14 cellular contexts compared by ENCODE assay signal in genomic region chr16:72986011-72986410, GRCh38.
DNase-seq lines count a peak whose midpoint lies in the region; ATAC-seq, FAIRE-seq and TF ChIP-seq lines count a peak whose summit lies in the region.
"Had no signal": no experiment of that assay in that cellular context is flagged by ENCODE, and none has a peak within 500 bp of the region (broad histone marks: within the 10 kb centered on the region; RNA-seq: fewer than 3 reads in every experiment).

No MANE protein-coding gene starts in this region.

- TF ChIP-seq POLR2A in transverse colon (IDR thresholded peaks at IDR 0.05) (no peak), GM12892 (IDR thresholded peaks at IDR 0.05; ENCODE audit: low read depth, low read length) (no peak)

- H3K27ac Mint-ChIP-seq in brain = peak overlapping the region in 3 of 5 experiments; percentile 45 to 60 (median 46)
- peak overlapping the region; percentile 31 for H3K27ac Mint-ChIP-seq in neural crest cell (ENCODE audit: unreplicated experiment)
- H3K27ac Mint-ChIP-seq: activated naive CD8-positive, alpha-beta T cell treated with anti-CD3 and anti-CD28 coated beads for 36 hours; immature natural killer cell had no signal

- ATAC-seq in GM21515 (IDR thresholded peaks at IDR 0.05; ENCODE audit: unreplicated experiment) (no peak), HG03520 (IDR thresholded peaks at IDR 0.05; ENCODE audit: unreplicated experiment) (no peak)

- H3K27me3 ChIP-seq in cardiac muscle cell = no peaks in the 10 kb centered on the region
- H3K27me3 ChIP-seq in transverse colon = no peaks in the 10 kb centered on the region

- H3K36me3 ChIP-seq in cardiac muscle cell (no peaks in the 10 kb centered on the region), transverse colon (no peaks in the 10 kb centered on the region)

- H3K27me3 Mint-ChIP-seq in brain (no peaks in the 10 kb centered on the region), neural crest cell (ENCODE audit: low read depth) (no peaks in the 10 kb centered on the region)
- H3K27me3 Mint-ChIP-seq: activated naive CD8-positive, alpha-beta T cell treated with anti-CD3 and anti-CD28 coated beads for 36 hours; IgD-negative memory B cell had no signal

- TF ChIP-seq CTCF in brain (conservative IDR thresholded peaks at IDR 0.05) (no peak), cardiac muscle cell (IDR thresholded peaks at IDR 0.05; ENCODE audit: low read depth, low read length) (no peak), neural crest cell (conservative IDR thresholded peaks at IDR 0.05) (no peak), transverse colon (IDR thresholded peaks at IDR 0.05) (no peak)

- in situ Hi-C loops in transverse colon (cut with MboI; ENCODE audit: low pct_ligation_motif_present in 1 of 4, low pct_unique_long_range_greater_than_20kb in 1 of 4, low sequenced_read_pairs in 3 of 4) = no loop called here

- H3K36me3 Mint-ChIP-seq in brain (peaks cover 26% of the 10 kb centered on the region), neural crest cell (ENCODE audit: low read depth) (no peaks in the 10 kb centered on the region)
- H3K36me3 Mint-ChIP-seq: activated naive CD8-positive, alpha-beta T cell treated with anti-CD3 and anti-CD28 coated beads for 36 hours; IgD-negative memory B cell; immature natural killer cell had no signal

- H3K4me1 ChIP-seq in cardiac muscle cell (ENCODE audit: low read depth) = peaks cover 31% of the 10 kb centered on the region
- H3K4me1 ChIP-seq in transverse colon = peaks cover 13 to 42% (median 33%) of the 10 kb centered on the region in 4 donors

- TF ChIP-seq EP300 in transverse colon (IDR thresholded peaks at IDR 0.05; ENCODE audit: low read depth) = no peak

- FAIRE-seq in GM12892 (lab: Jason Lieb, UNC) = no peak
- FAIRE-seq: H54 had no signal

- peak overlapping the region; percentile 51 for H3K27ac ChIP-seq in cardiac muscle cell
- peak overlapping the region; percentile 48 to 80 (median 72) for H3K27ac ChIP-seq in transverse colon

- peaks cover 0 to 4% (median 0%) of the 10 kb centered on the region in 5 experiments for H3K9me3 Mint-ChIP-seq in brain
- H3K9me3 Mint-ChIP-seq in neural crest cell = no peaks in the 10 kb centered on the region
- H3K9me3 Mint-ChIP-seq: activated naive CD8-positive, alpha-beta T cell treated with anti-CD3 and anti-CD28 coated beads for 36 hours; IgD-negative memory B cell; immature natural killer cell had no signal

- no peak overlapping the region for H3K4me3 Mint-ChIP-seq in brain
- no peak overlapping the region for H3K4me3 Mint-ChIP-seq in neural crest cell
- H3K4me3 Mint-ChIP-seq: activated naive CD8-positive, alpha-beta T cell treated with anti-CD3 and anti-CD28 coated beads for 36 hours; IgD-negative memory B cell; immature natural killer cell had no signal

- H3K4me1 Mint-ChIP-seq in brain (peaks cover 94% of the 10 kb centered on the region), neural crest cell (peaks cover 57% of the 10 kb centered on the region)
- H3K4me1 Mint-ChIP-seq: activated naive CD8-positive, alpha-beta T cell treated with anti-CD3 and anti-CD28 coated beads for 36 hours had no signal

- peak in 1 of 2 donors; percentile 56 for DNase-seq in cardiac muscle cell (ENCODE audit: low read depth in 1 of 2, low spot score in 1 of 2)
- DNase-seq in neural crest cell (ENCODE audit: low read depth, low spot score) = no peak
- DNase-seq in transverse colon = no peak
- DNase-seq in central memory CD4-positive, alpha-beta T cell = no peak
- no peak for DNase-seq in GM12892 (ENCODE audit: insufficient read length)
- DNase-seq: activated naive CD8-positive, alpha-beta T cell treated with anti-CD3 and anti-CD28 coated beads for 36 hours; immature natural killer cell; NCI-H187 treated with DMSO at 0.1 percent for 48 hours; T1000 had no signal

- 68 to 100% methylated on average over 1 to 7 of the region's 7 CpGs for WGBS in transverse colon (ENCODE audit: low coverage in 1 of 2), 2 donors

- H3K4me3 ChIP-seq in cardiac muscle cell (no peak overlapping the region), transverse colon (no peak overlapping the region)

- intact Hi-C loops in transverse colon (cut with DNase I; ENCODE audit: low total_unique reads) = loop anchor here (5.0 kb wide), 1 partner anchor 1311 kb away; the partner anchor contains the start of gene PSMD7

- H3K9me3 ChIP-seq in cardiac muscle cell (ENCODE audit: low read depth) = no peaks in the 10 kb centered on the region
- H3K9me3 ChIP-seq in transverse colon = no peaks in the 10 kb centered on the region
